In genomic region chr11:120354779-120355178, GRCh38 we compare ENCODE assay signal across 1 cellular context.
TF ChIP-seq lines count a peak whose summit lies in the region.

No MANE protein-coding gene starts in this region.

TF ChIP-seq in GM23338, 12 proteins besides CTCF, POLR2A, EP300 and RAD21 (continued from another document):
- TF ChIP-seq ZNF462 (CRISPR knock-in tag; IDR thresholded peaks at IDR 0.05) (no peak), CREB1 (CRISPR knock-in tag; IDR thresholded peaks at IDR 0.05; ENCODE audit: low read depth) (no peak), ZNF114 (CRISPR knock-in tag; IDR thresholded peaks at IDR 0.05) (no peak), EZH2 (IDR thresholded peaks at IDR 0.05; ENCODE audit: low read depth, unreplicated experiment) (no peak), ZNF331 (CRISPR knock-in tag; IDR thresholded peaks at IDR 0.05; ENCODE audit: low read depth) (no peak), STAT1 (IDR thresholded peaks at IDR 0.05; ENCODE audit: unreplicated experiment) (no peak), POLR2AphosphoS5 (IDR thresholded peaks at IDR 0.05; ENCODE audit: low read depth) (no peak), JUNB (IDR thresholded peaks at IDR 0.05; ENCODE audit: unreplicated experiment) (no peak), EZH2phosphoT487 (IDR thresholded peaks at IDR 0.05; ENCODE audit: unreplicated experiment) (no peak), NANOG (IDR thresholded peaks at IDR 0.05; ENCODE audit: borderline replicate concordance) (no peak)
- TF ChIP-seq, protein P1, sequence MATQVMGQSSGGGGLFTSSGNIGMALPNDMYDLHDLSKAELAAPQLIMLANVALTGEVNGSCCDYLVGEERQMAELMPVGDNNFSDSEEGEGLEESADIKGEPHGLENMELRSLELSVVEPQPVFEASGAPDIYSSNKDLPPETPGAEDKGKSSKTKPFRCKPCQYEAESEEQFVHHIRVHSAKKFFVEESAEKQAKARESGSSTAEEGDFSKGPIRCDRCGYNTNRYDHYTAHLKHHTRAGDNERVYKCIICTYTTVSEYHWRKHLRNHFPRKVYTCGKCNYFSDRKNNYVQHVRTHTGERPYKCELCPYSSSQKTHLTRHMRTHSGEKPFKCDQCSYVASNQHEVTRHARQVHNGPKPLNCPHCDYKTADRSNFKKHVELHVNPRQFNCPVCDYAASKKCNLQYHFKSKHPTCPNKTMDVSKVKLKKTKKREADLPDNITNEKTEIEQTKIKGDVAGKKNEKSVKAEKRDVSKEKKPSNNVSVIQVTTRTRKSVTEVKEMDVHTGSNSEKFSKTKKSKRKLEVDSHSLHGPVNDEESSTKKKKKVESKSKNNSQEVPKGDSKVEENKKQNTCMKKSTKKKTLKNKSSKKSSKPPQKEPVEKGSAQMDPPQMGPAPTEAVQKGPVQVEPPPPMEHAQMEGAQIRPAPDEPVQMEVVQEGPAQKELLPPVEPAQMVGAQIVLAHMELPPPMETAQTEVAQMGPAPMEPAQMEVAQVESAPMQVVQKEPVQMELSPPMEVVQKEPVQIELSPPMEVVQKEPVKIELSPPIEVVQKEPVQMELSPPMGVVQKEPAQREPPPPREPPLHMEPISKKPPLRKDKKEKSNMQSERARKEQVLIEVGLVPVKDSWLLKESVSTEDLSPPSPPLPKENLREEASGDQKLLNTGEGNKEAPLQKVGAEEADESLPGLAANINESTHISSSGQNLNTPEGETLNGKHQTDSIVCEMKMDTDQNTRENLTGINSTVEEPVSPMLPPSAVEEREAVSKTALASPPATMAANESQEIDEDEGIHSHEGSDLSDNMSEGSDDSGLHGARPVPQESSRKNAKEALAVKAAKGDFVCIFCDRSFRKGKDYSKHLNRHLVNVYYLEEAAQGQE (IDR thresholded peaks at IDR 0.05; ENCODE audit: unreplicated experiment) = no peak
